19 cellular contexts compared by ENCODE assay signal in the genomic region with DNA sequence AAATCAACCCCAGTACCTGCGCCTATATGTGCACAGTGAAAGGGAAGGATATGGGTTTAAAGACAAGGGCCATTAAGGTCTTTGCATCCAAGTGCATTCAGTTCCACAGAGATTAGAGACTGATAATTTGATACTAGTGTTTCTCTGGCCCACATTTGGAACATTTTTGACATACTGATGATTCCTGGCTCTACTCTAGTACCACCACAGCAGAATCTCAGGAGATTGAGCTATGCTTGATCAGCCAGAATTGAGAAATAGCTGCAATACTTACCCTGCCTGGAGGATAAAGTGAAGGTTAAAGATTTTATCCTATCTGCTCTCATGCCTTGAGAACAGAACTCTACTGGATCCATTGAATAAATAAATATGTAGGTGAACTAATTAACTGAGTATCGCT.
"Had no signal": no experiment of that assay in that cellular context is flagged by ENCODE, and none has a peak within 500 bp of the region (broad histone marks: within the 10 kb centered on the region; RNA-seq: fewer than 3 reads in every experiment).

No MANE protein-coding gene starts in this region.

- ATAC-seq: heart left ventricle; left lobe of liver; mucosa of descending colon; natural killer cell treated with Interleukin-12 subunit alpha and Interleukin-12 subunit beta and Interleukin-15 and Interleukin-18, amount 100 ng/mL, for 72 hours had no signal

- DNase-seq: cortex of kidney; dorsolateral prefrontal cortex; effector CD8-positive, alpha-beta T cell; heart left ventricle; hypothalamus; islet precursor cell; mammary epithelial cell; mucosa of descending colon; nucleus accumbens; ovary; sigmoid colon; small intestine; stimulated activated CD4-positive, alpha-beta T cell treated with anti-CD3 and anti-CD28 coated beads, Interleukin-12 subunit alpha, Interleukin-12 subunit beta, amount 100 ng/mL, for 4 hours; stimulated activated naive CD4-positive, alpha-beta T cell; stomach; substantia nigra; transverse colon had no signal
